ENCODE assay signal across 15 cellular contexts in genomic region chr21:42057861-42058437, GRCh38. TPM values are rescaled to one million over a fixed set of nuclear protein-coding genes. Genes with fewer than 3 reads are reported as not detected.
DNase-seq lines count a peak whose midpoint lies in the region; ATAC-seq and TF ChIP-seq lines count a peak whose summit lies in the region.
"Had no signal": no experiment of that assay in that cellular context is flagged by ENCODE, and none has a peak within 500 bp of the region (broad histone marks: within the 10 kb centered on the region; RNA-seq: fewer than 3 reads in every experiment).

No MANE protein-coding gene starts in this region.

- DNase-seq in DMS79 (lab: John Stamatoyannopoulos, UW) (peak; percentile 33), Peyer's patch (peak in 1 of 3 donors; percentile 48), fibroblast of lung (ENCODE audit: low read depth in 2 of 2) (peak in 1 of 2 donors; percentile 44), HuH-7 (ENCODE audit: low spot score) (no peak), SKM-1 (lab: John Stamatoyannopoulos, UW; ENCODE audit: unreplicated experiment) (no peak), NCI-H1417 treated with DMSO at 0.1 percent for 48 hours (lab: John Stamatoyannopoulos, UW) (no peak)
- DNase-seq: activated CD8-positive, alpha-beta memory T cell treated with anti-CD3 and anti-CD28 coated beads, Interleukin-2, amount 10 ng/mL, durations not matched to agents 7 days and 5 days; NCI-H2227 treated with DMSO at 0.1 percent for 48 hours; stimulated activated CD4-positive, alpha-beta T cell treated with anti-CD3 and anti-CD28 coated beads, Interleukin-2, amount 100 ng/mL, for 48 hours; stimulated activated naive CD4-positive, alpha-beta T cell treated with Interleukin-2 at 50 U/mL for 16 hours had no signal

- TF ChIP-seq POLR2A in Peyer's patch (IDR thresholded peaks at IDR 0.05) = no peak

- peak overlapping the region; percentile 2 for H3K27ac Mint-ChIP-seq in stimulated activated memory B cell treated with anti-CD40 and anti-IgM and Interleukin-4, amounts not matched to agents 10 μg/mL and 1 μg/mL and 100 μg/mL, for 72 hours
- H3K27ac Mint-ChIP-seq: activated CD8-positive, alpha-beta memory T cell treated with anti-CD3 and anti-CD28 coated beads, Interleukin-2, amount 10 ng/mL, durations not matched to agents 7 days and 5 days had no signal

- H3K36me3 ChIP-seq in Peyer's patch (no peaks in the 10 kb centered on the region), fibroblast of lung (ENCODE audit: control insufficient read depth, insufficient read depth, low read length) (no peaks in the 10 kb centered on the region)

- no peaks in the 10 kb centered on the region for H4K20me1 ChIP-seq in fibroblast of lung (ENCODE audit: control insufficient read depth, extremely low read depth, insufficient read depth, low read length)

- H3K27ac ChIP-seq in Peyer's patch (peak overlapping the region; percentile 11 to 80 (median 68)), fibroblast of lung (ENCODE audit: insufficient read depth, low read length) (peak overlapping the region; percentile 43)
- H3K27ac ChIP-seq: HL-60 had no signal

- H3K4me1 Mint-ChIP-seq in stimulated activated memory B cell treated with anti-CD40 and anti-IgM and Interleukin-4, amounts not matched to agents 10 μg/mL and 1 μg/mL and 100 μg/mL, for 72 hours = peaks cover 62% of the 10 kb centered on the region

- H3K27me3 ChIP-seq in Peyer's patch (no peaks in the 10 kb centered on the region), fibroblast of lung (ENCODE audit: control insufficient read depth, insufficient read depth, low read length) (peaks cover 20% of the 10 kb centered on the region)

- H3K79me2 ChIP-seq in fibroblast of lung (ENCODE audit: control insufficient read depth, insufficient read depth, low read length) = no peaks in the 10 kb centered on the region

- H2AFZ ChIP-seq in fibroblast of lung (ENCODE audit: low read length) = no peak overlapping the region

- H3K4me3 ChIP-seq in Peyer's patch = no peak overlapping the region
- no peak overlapping the region for H3K4me3 ChIP-seq in fibroblast of lung (replicated peaks in 1 of 4; ENCODE audit: control extremely low read depth in 1 of 4, insufficient read depth in 1 of 4, low read depth in 3 of 4, low read length in 4 of 4)

- no peaks in the 10 kb centered on the region for H3K9me3 ChIP-seq in Peyer's patch
- H3K9me3 ChIP-seq in fibroblast of lung (ENCODE audit: control insufficient read depth, insufficient read depth, low read depth, low read length) = no peaks in the 10 kb centered on the region

- H3K4me3 Mint-ChIP-seq in stimulated activated memory B cell treated with anti-CD40 and anti-IgM and Interleukin-4, amounts not matched to agents 10 μg/mL and 1 μg/mL and 100 μg/mL, for 72 hours = no peak overlapping the region
- H3K4me3 Mint-ChIP-seq: activated CD8-positive, alpha-beta memory T cell treated with anti-CD3 and anti-CD28 coated beads, Interleukin-2, amount 10 ng/mL, durations not matched to agents 7 days and 5 days; CD8-positive, alpha-beta memory T cell had no signal

- TF ChIP-seq CTCF in Peyer's patch (IDR thresholded peaks at IDR 0.05) (no peak), fibroblast of lung (conservative IDR thresholded peaks at IDR 0.05 in 1 of 2, IDR thresholded peaks at IDR 0.05 in 1 of 2; ENCODE audit: low read depth in 1 of 2, low read length in 2 of 2) (no peak)

- H3K9ac ChIP-seq in fibroblast of lung (ENCODE audit: insufficient read depth, low read length) = no peak overlapping the region

- H3K9me3 Mint-ChIP-seq in stimulated activated memory B cell treated with anti-CD40 and anti-IgM and Interleukin-4, amounts not matched to agents 10 μg/mL and 1 μg/mL and 100 μg/mL, for 72 hours = no peaks in the 10 kb centered on the region
- H3K9me3 Mint-ChIP-seq: CD8-positive, alpha-beta memory T cell had no signal

- peak overlapping the region; percentile 60 for H3K4me2 ChIP-seq in fibroblast of lung (ENCODE audit: extremely low read depth, insufficient read depth, low read length)

- H3K36me3 Mint-ChIP-seq in stimulated activated memory B cell treated with anti-CD40 and anti-IgM and Interleukin-4, amounts not matched to agents 10 μg/mL and 1 μg/mL and 100 μg/mL, for 72 hours = no peaks in the 10 kb centered on the region
- H3K36me3 Mint-ChIP-seq: activated CD8-positive, alpha-beta memory T cell treated with anti-CD3 and anti-CD28 coated beads, Interleukin-2, amount 10 ng/mL, durations not matched to agents 7 days and 5 days had no signal

- H3K4me1 ChIP-seq in Peyer's patch = peaks cover under 1 to 31% (median 12%) of the 10 kb centered on the region in 4 donors
- H3K4me1 ChIP-seq in fibroblast of lung (ENCODE audit: control insufficient read depth, extremely low read depth, insufficient read depth, low read length) = peaks cover 9% of the 10 kb centered on the region

- H3K27me3 Mint-ChIP-seq in stimulated activated memory B cell treated with anti-CD40 and anti-IgM and Interleukin-4, amounts not matched to agents 10 μg/mL and 1 μg/mL and 100 μg/mL, for 72 hours = no peaks in the 10 kb centered on the region
- H3K27me3 Mint-ChIP-seq: activated CD8-positive, alpha-beta memory T cell treated with anti-CD3 and anti-CD28 coated beads, Interleukin-2, amount 10 ng/mL, durations not matched to agents 7 days and 5 days had no signal

- ATAC-seq in stimulated activated memory B cell treated with anti-CD40 and anti-IgM and Interleukin-4, amounts not matched to agents 10 μg/mL and 1 μg/mL and 100 μg/mL, for 72 hours = no peak
- ATAC-seq: activated CD8-positive, alpha-beta memory T cell treated with anti-CD3 and anti-CD28 coated beads, Interleukin-2, amount 10 ng/mL, durations not matched to agents 7 days and 5 days had no signal

RNA-seq across cellular contexts. Expression of gene UMODL1, which starts 13.2 kb away (rescaled TPM):
- under 1 TPM in 3 of 4 donors, not detected in 1; 0.53 to 0.95 (median 0.83) TPM for total RNA-seq in Peyer's patch
- not detected in 2 replicates for total RNA-seq in fibroblast of lung
- not detected in 2 replicates for polyA plus RNA-seq in fibroblast of lung
- not detected in 2 replicates for polyA plus RNA-seq in fibroblast of lung (2012)
- not detected in 2 replicates for polyA minus RNA-seq in fibroblast of lung (ENCODE audit: low replicate concordance)
- total RNA-seq: dermis blood vessel endothelial cell, mucosa of gallbladder had no signal
- polyA plus RNA-seq: CD8-positive, alpha-beta memory T cell had no signal

RNA-seq across cellular contexts. Expression of gene ZBTB21, which starts 47.8 kb away (rescaled TPM):
- total RNA-seq in Peyer's patch (10 to 100 TPM in 2 of 4 donors, 1 to 10 TPM in 2; 6.1 to 20.4 (median 14.1) TPM), fibroblast of lung (5.6 and 8.9 TPM in 2 replicates)
- polyA plus RNA-seq in fibroblast of lung = 9.1 and 12.2 TPM in 2 replicates
- polyA plus RNA-seq in fibroblast of lung (2012) = 5.6 and 7.0 TPM in 2 replicates
- polyA minus RNA-seq in fibroblast of lung (ENCODE audit: low replicate concordance) = 19.8 and 31.3 TPM in 2 replicates
